In genomic region chr10:112811741-112812551, GRCh38 we compare ENCODE assay signal across 8 cellular contexts.
DNase-seq lines count a peak whose midpoint lies in the region; ATAC-seq, FAIRE-seq and TF ChIP-seq lines count a peak whose summit lies in the region.

No MANE protein-coding gene starts in this region.

- peaks cover 3 to 13% of the 10 kb centered on the region in 2 donors for H3K4me1 ChIP-seq in esophagus (ENCODE audit: control insufficient read depth in 2 of 2, insufficient read depth in 2 of 2, low read length in 1 of 2)

- no peaks in the 10 kb centered on the region for H3K27me3 Mint-ChIP-seq in neural crest cell (ENCODE audit: low read depth)

- 27 to 47% methylated on average over 14 of the region's 14 CpGs for WGBS in esophagus, 2 donors

- H3K27me3 ChIP-seq in esophagus (ENCODE audit: control insufficient read depth in 1 of 2, insufficient read depth in 2 of 2, low read length in 2 of 2), result no peaks in the 10 kb centered on the region

- peak overlapping the region; percentile 69 for H3K4me3 Mint-ChIP-seq in neural crest cell

- H3K36me3 ChIP-seq in esophagus (ENCODE audit: control insufficient read depth in 2 of 2, insufficient read depth in 2 of 2, low read length in 1 of 2), result no peaks in the 10 kb centered on the region

- H3K27ac Mint-ChIP-seq in neural crest cell (ENCODE audit: unreplicated experiment), result peak overlapping the region; percentile 94

- TF ChIP-seq CTCF in AG10803 (conservative IDR thresholded peaks at IDR 0.05; ENCODE audit: low read length), result 0 out of 2 replicates have a peak, but pooled peaks have one; percentile 4
- no peak for TF ChIP-seq CTCF in neural crest cell (conservative IDR thresholded peaks at IDR 0.05)

- peak overlapping the region; percentile 51 to 84 for H3K27ac ChIP-seq in esophagus (ENCODE audit: low read depth in 2 of 2, low read length in 1 of 2)

- no peaks in the 10 kb centered on the region for H3K9me3 ChIP-seq in esophagus (ENCODE audit: control insufficient read depth in 2 of 2, insufficient read depth in 1 of 2, low read depth in 1 of 2, low read length in 1 of 2)

- ATAC-seq in GM19467 (IDR thresholded peaks at IDR 0.05; ENCODE audit: unreplicated experiment) (no peak), HG02623 (IDR thresholded peaks at IDR 0.05; ENCODE audit: unreplicated experiment) (no peak)

- H3K36me3 Mint-ChIP-seq in neural crest cell (ENCODE audit: low read depth), result peaks cover 9% of the 10 kb centered on the region

- FAIRE-seq in GM12891 (lab: Jason Lieb, UNC), result no peak

- peaks cover 78% of the 10 kb centered on the region for H3K4me1 Mint-ChIP-seq in neural crest cell

- peak overlapping the region; percentile 53 for H3K4me3 ChIP-seq in AG10803 (ENCODE audit: low read length)
- no peak overlapping the region for H3K4me3 ChIP-seq in esophagus (ENCODE audit: low read depth in 1 of 2, low read length in 2 of 2)

- H3K9me3 Mint-ChIP-seq in neural crest cell, result no peaks in the 10 kb centered on the region

- DNase-seq in AG10803 (ENCODE audit: low read depth) (peak; percentile 95), NCI-H526 (lab: John Stamatoyannopoulos, UW) (peak; percentile 27 to 60), neural crest cell (ENCODE audit: low read depth, low spot score) (no peak), middle frontal gyrus (ENCODE audit: extremely low spot score, low spot score) (no peak), GM12891 (ENCODE audit: insufficient read length, low spot score) (no peak)

- TF ChIP-seq POLR2A in GM12891 (IDR thresholded peaks at IDR 0.05; ENCODE audit: low read depth, low read length), result no peak

TF ChIP-seq in GM12891, 5 proteins besides CTCF, POLR2A, EP300 and RAD21:
- TF ChIP-seq PAX5 (IDR thresholded peaks at IDR 0.05; ENCODE audit: insufficient read depth, low read length, severe bottlenecking) (no peak), POU2F2 (IDR thresholded peaks at IDR 0.05; ENCODE audit: low read depth, low read length) (no peak), TAF1 (IDR thresholded peaks at IDR 0.05; ENCODE audit: low read depth, low read length) (no peak), POLR2AphosphoS5 (IDR thresholded peaks at IDR 0.05; ENCODE audit: low read depth, low read length) (no peak), SPI1 (IDR thresholded peaks at IDR 0.05; ENCODE audit: low read depth, low read length) (no peak)

Comparison
In these comparisons a context has a peak if more than half of its experiments do, and no peak if none do; other contexts are left out.
1. DNase-seq: peak in AG10803 (single experiment) and NCI-H526 (2 of 2); none in neural crest cell (single experiment), middle frontal gyrus (single experiment) and GM12891 (single experiment).